In genomic region chr19:11200015-11200574, GRCh38 we compare ENCODE assay signal across 22 cellular contexts. TPM values are rescaled to one million over a fixed set of nuclear protein-coding genes. Genes with fewer than 3 reads are reported as not detected.
DNase-seq lines count a peak whose midpoint lies in the region; ATAC-seq and TF ChIP-seq lines count a peak whose summit lies in the region.
"Had no signal": no experiment of that assay in that cellular context is flagged by ENCODE, and none has a peak within 500 bp of the region (broad histone marks: within the 10 kb centered on the region; RNA-seq: fewer than 3 reads in every experiment).

No MANE protein-coding gene starts in this region.

- no peak overlapping the region for H3K4me2 ChIP-seq in osteoblast (ENCODE audit: insufficient read depth, low read length)

- no peak overlapping the region for H3K4me3 Mint-ChIP-seq in chondrocyte (ENCODE audit: unreplicated experiment)

- H3K27me3 ChIP-seq in heart left ventricle, result peaks cover 0 to 6% (median 0%) of the 10 kb centered on the region in 9 donors
- no peaks in the 10 kb centered on the region for H3K27me3 ChIP-seq in osteoblast (ENCODE audit: insufficient read depth, low read length)
- H3K27me3 ChIP-seq in vagina, result no peaks in the 10 kb centered on the region
- H3K27me3 ChIP-seq: Peyer's patch, SJSA1 had no signal

- TF ChIP-seq POLR2A in heart left ventricle (IDR thresholded peaks at IDR 0.05) (no peak), vagina (IDR thresholded peaks at IDR 0.05) (no peak)

- no peaks in the 10 kb centered on the region for H3K9me3 ChIP-seq in heart left ventricle
- no peaks in the 10 kb centered on the region for H3K9me3 ChIP-seq in osteoblast (ENCODE audit: low read depth, low read length)
- no peaks in the 10 kb centered on the region for H3K9me3 ChIP-seq in vagina
- H3K9me3 ChIP-seq: HAP-1, Peyer's patch, SJSA1 had no signal

- no peak for TF ChIP-seq CTCF in heart left ventricle (IDR thresholded peaks at IDR 0.05)
- TF ChIP-seq CTCF in chondrocyte (IDR thresholded peaks at IDR 0.05), result no peak
- no peak for TF ChIP-seq CTCF in osteoblast (IDR thresholded peaks at IDR 0.05; ENCODE audit: extremely low read depth, low read depth, low read length)
- no peak for TF ChIP-seq CTCF in vagina (IDR thresholded peaks at IDR 0.05)

- peaks cover 4% of the 10 kb centered on the region for H3K36me3 Mint-ChIP-seq in chondrocyte (ENCODE audit: low read depth)
- H3K36me3 Mint-ChIP-seq: CD8-positive, alpha-beta memory T cell had no signal

- H3K4me1 ChIP-seq in heart left ventricle (peaks cover 8 to 64% (median 48%) of the 10 kb centered on the region in 12 donors), osteoblast (ENCODE audit: insufficient read depth, low read length) (peaks cover 29% of the 10 kb centered on the region), vagina (peaks cover 59% of the 10 kb centered on the region)

- H3K4me3 ChIP-seq in heart left ventricle (no peak overlapping the region), osteoblast (ENCODE audit: insufficient read depth, low read length) (no peak overlapping the region), vagina (no peak overlapping the region)
- H3K4me3 ChIP-seq: GM23248, HAP-1, Peyer's patch, SJSA1 had no signal

- no peaks in the 10 kb centered on the region for H3K27me3 Mint-ChIP-seq in chondrocyte (ENCODE audit: low read depth)

- H3K4me1 Mint-ChIP-seq in chondrocyte (ENCODE audit: low read depth), result peaks cover 54% of the 10 kb centered on the region

- peaks cover 10% of the 10 kb centered on the region for H4K20me1 ChIP-seq in osteoblast (ENCODE audit: insufficient read depth, low read length)

- H3K36me3 ChIP-seq in heart left ventricle, result peaks cover 0 to 55% (median 32%) of the 10 kb centered on the region in 9 donors
- no peaks in the 10 kb centered on the region for H3K36me3 ChIP-seq in osteoblast (ENCODE audit: insufficient read depth, low read length)
- H3K36me3 ChIP-seq in vagina, result no peaks in the 10 kb centered on the region
- H3K36me3 ChIP-seq: HAP-1 had no signal

- intact Hi-C loops in Right ventricle myocardium inferior (cut with DNase I) (loop anchor here (5.0 kb wide), 1 partner anchor 163 kb away; no protein-coding TSS in a partner anchor), heart left ventricle (cut with DNase I) (loop anchor here in 8 of 10 donors (5.0 to 10.0 kb wide), 4 partner anchors 63 to 265 kb away; no protein-coding TSS in a partner anchor), vagina (cut with DNase I) (loop anchor here (10.0 kb wide), 1 partner anchor 165 kb away; no protein-coding TSS in a partner anchor)

- H3K27ac Mint-ChIP-seq in chondrocyte (ENCODE audit: unreplicated experiment), result no peak overlapping the region
- H3K27ac Mint-ChIP-seq: CD8-positive, alpha-beta memory T cell had no signal

- H3K79me2 ChIP-seq in osteoblast (ENCODE audit: insufficient read depth, low read length), result peaks cover 21% of the 10 kb centered on the region

- no peak for ATAC-seq in Right ventricle myocardium inferior
- ATAC-seq in heart left ventricle, result no peak

- H2AFZ ChIP-seq in osteoblast (ENCODE audit: low read length), result no peak overlapping the region
- H2AFZ ChIP-seq: GM23248 had no signal

- DNase-seq in Right ventricle myocardium inferior (ENCODE audit: missing footprints) (peak; percentile 64), heart left ventricle (no peak), chondrocyte (ENCODE audit: low spot score) (peak; percentile 92), osteoblast (ENCODE audit: insufficient read length, low spot score, missing footprints) (peak; percentile 45), vagina (ENCODE audit: extremely low spot score in 2 of 2) (no peak), AML-193 (lab: John Stamatoyannopoulos, UW) (no peak), HuH-7 (ENCODE audit: low spot score) (no peak)
- DNase-seq: CD8-positive, alpha-beta memory T cell; GDM1; GM23248; KBM-7; NCI-H1092 treated with DMSO at 0.1 percent for 48 hours; NCI-H2081; NCI-H2171 treated with DMSO at 0.1 percent for 48 hours; NCI-H524 treated with DMSO at 0.1 percent for 48 hours; NCI-H82; Peyer's patch had no signal

- peak overlapping the region in 5 of 12 donors; percentile 88 to 98 (median 93) for H3K27ac ChIP-seq in heart left ventricle
- no peak overlapping the region for H3K27ac ChIP-seq in osteoblast (ENCODE audit: low read depth, low read length)
- peak overlapping the region; percentile 91 for H3K27ac ChIP-seq in vagina
- H3K27ac ChIP-seq: GM23248, SJSA1 had no signal

- no peaks in the 10 kb centered on the region for H3K9me3 Mint-ChIP-seq in chondrocyte (ENCODE audit: low read depth)
- H3K9me3 Mint-ChIP-seq: CD8-positive, alpha-beta memory T cell had no signal

- 89 to 91% (median 90%) methylated on average over 15 of the region's 15 CpGs for WGBS in heart left ventricle, 4 donors

RNA-seq across cellular contexts. Expression of gene KANK2, which starts 2.8 kb away (rescaled TPM):
- total RNA-seq in Right ventricle myocardium inferior, result 434 TPM
- total RNA-seq in heart left ventricle, result 1,000 to 10,000 TPM in 1 of 9 donors, 100 to 1,000 TPM in 8; 232 to 1,831 (median 296) TPM
- polyA plus RNA-seq in heart left ventricle, result 100 to 1,000 TPM; 275 to 281 TPM
- total RNA-seq in chondrocyte, result 238 to 345 TPM (median 243 TPM) in 3 replicates
- 253 and 295 TPM in 2 replicates for total RNA-seq in osteoblast
- 486 TPM for total RNA-seq in vagina

RNA-seq across cellular contexts. Expression of gene ANGPTL8, which starts 39.3 kb away (rescaled TPM):
- total RNA-seq in Right ventricle myocardium inferior (0.87 TPM), heart left ventricle (1 to 10 TPM in 1 of 9 donors, not detected in 8; 6.3 TPM), chondrocyte (not detected in 3 replicates), osteoblast (not detected in 2 replicates), vagina (not detected)
- polyA plus RNA-seq in heart left ventricle, result 10 to 100 TPM in 1 of 2 donors, under 1 TPM in 1; 0.61 to 10.2 TPM
- total RNA-seq: A172; CD8-positive, alpha-beta memory T cell; OCI-LY7; Peyer's patch had no signal
- polyA plus RNA-seq: AG04450; CD8-positive, alpha-beta memory T cell; GM23248 had no signal

RNA-seq across cellular contexts. Expression of gene SPC24, which starts 44.5 kb away (rescaled TPM):
- 8.6 TPM for total RNA-seq in Right ventricle myocardium inferior
- total RNA-seq in heart left ventricle, result 10 to 100 TPM in 1 of 9 donors, 1 to 10 TPM in 8; 1.7 to 10.7 (median 5.2) TPM
- 1 to 10 TPM; 1.4 to 3.0 TPM for polyA plus RNA-seq in heart left ventricle
- total RNA-seq in chondrocyte, result 8.3 to 22.9 TPM (median 8.4 TPM) in 3 replicates
- total RNA-seq in osteoblast, result 5.4 and 6.5 TPM in 2 replicates
- 2.7 TPM for total RNA-seq in vagina
- polyA plus RNA-seq: CD8-positive, alpha-beta memory T cell had no signal

Comparison
In these comparisons a context has a peak if more than half of its experiments do, and no peak if none do; other contexts are left out.
1. DNase-seq: peak in Right ventricle myocardium inferior (single experiment), chondrocyte (single experiment) and osteoblast (single experiment); none in heart left ventricle (0 of 5), vagina (0 of 2), AML-193 (0 of 2) and HuH-7 (single experiment).